1 cellular context compared by ENCODE assay signal in genomic region chr14:50937800-50938199, GRCh38.
A peak's percentile ranks its signal among the peaks of the same experiment; 100 is the strongest.
TF ChIP-seq lines count a peak whose summit lies in the region.

No MANE protein-coding gene starts in this region.

TF ChIP-seq in A549, 52 proteins besides CTCF, POLR2A, EP300 and RAD21 (continued from another document):
- 0 out of 2 replicates have a peak, but pooled peaks have one; percentile 52 for TF ChIP-seq HEYL (CRISPR knock-in tag; IDR thresholded peaks at IDR 0.05)
- 0 out of 2 replicates have a peak, but pooled peaks have one; percentile 34 for TF ChIP-seq HOXA7 (CRISPR knock-in tag; IDR thresholded peaks at IDR 0.05)
- TF ChIP-seq TFCP2L1 (CRISPR knock-in tag; IDR thresholded peaks at IDR 0.05), result no peak
- no peak for TF ChIP-seq NFE2L2 (conservative IDR thresholded peaks at IDR 0.05; ENCODE audit: low read length)
- TF ChIP-seq EHF (CRISPR knock-in tag; IDR thresholded peaks at IDR 0.05), result peak; percentile 80
- TF ChIP-seq HOXB13 (CRISPR knock-in tag; IDR thresholded peaks at IDR 0.05; ENCODE audit: low read depth), result peak; percentile 87; the same call in 1 of the 2 replicates
- TF ChIP-seq GATA3 (IDR thresholded peaks at IDR 0.05; ENCODE audit: borderline replicate concordance), result no peak
- no peak for TF ChIP-seq MYC (IDR thresholded peaks at IDR 0.05; ENCODE audit: borderline replicate concordance, low read length)
